Comparison of ENCODE assay signal across 9 cellular contexts in the genomic region with DNA sequence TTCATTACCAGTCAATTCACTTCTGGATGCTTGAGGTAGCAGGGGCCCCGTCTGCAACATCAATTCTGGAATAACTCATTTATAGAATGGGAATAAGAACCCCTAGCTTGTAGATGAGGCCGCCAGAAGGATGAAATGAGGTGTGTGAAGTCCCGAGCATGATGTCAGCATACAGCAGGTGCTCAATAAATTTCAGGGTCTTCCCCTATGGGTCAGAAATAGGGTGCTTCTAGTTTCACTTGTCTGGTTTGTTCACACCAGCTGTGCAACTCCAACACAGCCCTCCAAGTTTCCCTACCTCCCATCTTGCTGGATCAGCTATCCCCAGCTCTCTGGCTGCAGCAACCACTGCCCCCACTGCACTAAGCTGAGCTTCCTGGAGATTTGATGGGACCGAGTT. TPM values are rescaled to one million over a fixed set of nuclear protein-coding genes. Genes with fewer than 3 reads are reported as not detected.
A peak's percentile ranks its signal among the peaks of the same experiment; 100 is the strongest.
DNase-seq lines count a peak whose midpoint lies in the region; ATAC-seq and TF ChIP-seq lines count a peak whose summit lies in the region.
"Had no signal": no experiment of that assay in that cellular context is flagged by ENCODE, and none has a peak within 500 bp of the region (broad histone marks: within the 10 kb centered on the region; RNA-seq: fewer than 3 reads in every experiment).

No MANE protein-coding gene starts in this region.

- no peak for TF ChIP-seq POLR2A in gastrocnemius medialis (IDR thresholded peaks at IDR 0.05)
- no peak for TF ChIP-seq POLR2A in prostate gland (IDR thresholded peaks at IDR 0.05)
- no peak for TF ChIP-seq POLR2A in tibial nerve (IDR thresholded peaks at IDR 0.05)

- intact Hi-C loops in gastrocnemius medialis (cut with DNase I; ENCODE audit: low total_unique reads) = no loop called here
- intact Hi-C loops in prostate gland (cut with DNase I) = no loop called here

- H3K27ac ChIP-seq in gastrocnemius medialis (peak overlapping the region in 3 of 4 donors; percentile 18 to 69 (median 38)), prostate gland (no peak overlapping the region), tibial nerve (no peak overlapping the region)

- H3K4me1 ChIP-seq in gastrocnemius medialis = peaks cover 29 to 31% of the 10 kb centered on the region in 2 donors
- peaks cover 24% of the 10 kb centered on the region for H3K4me1 ChIP-seq in prostate gland (replicated peaks)
- peaks cover 0 to 36% (median 26%) of the 10 kb centered on the region in 4 donors for H3K4me1 ChIP-seq in tibial nerve

- H3K27me3 ChIP-seq in gastrocnemius medialis = no peaks in the 10 kb centered on the region
- no peaks in the 10 kb centered on the region for H3K27me3 ChIP-seq in prostate gland (replicated peaks; ENCODE audit: insufficient read depth)
- no peaks in the 10 kb centered on the region for H3K27me3 ChIP-seq in tibial nerve

- no peaks in the 10 kb centered on the region for H3K36me3 ChIP-seq in gastrocnemius medialis
- no peaks in the 10 kb centered on the region for H3K36me3 ChIP-seq in prostate gland
- no peaks in the 10 kb centered on the region for H3K36me3 ChIP-seq in tibial nerve

- ATAC-seq in GM18907 (IDR thresholded peaks at IDR 0.05; ENCODE audit: unreplicated experiment) (peak; percentile 60), GM21825 (IDR thresholded peaks at IDR 0.05; ENCODE audit: unreplicated experiment) (peak; percentile 36), HG03558 (IDR thresholded peaks at IDR 0.05; ENCODE audit: extremely low read depth, unreplicated experiment) (peak; percentile 38), gastrocnemius medialis (no peak)

- in situ Hi-C loops in gastrocnemius medialis (cut with MboI; ENCODE audit: low sequenced_read_pairs in 4 of 4) = loop anchor here in 1 of 4 donors (25.0 kb wide), 1 partner anchor 405 kb away; no protein-coding TSS in a partner anchor

- 52% methylated on average over 4 of the region's 4 CpGs for WGBS in prostate gland
- 64% methylated on average over 4 of the region's 4 CpGs for WGBS in tibial nerve, 2 donors

- TF ChIP-seq CTCF in gastrocnemius medialis (IDR thresholded peaks at IDR 0.05 in 4 of 5, conservative IDR thresholded peaks at IDR 0.05 in 1 of 5) (no peak), prostate gland (IDR thresholded peaks at IDR 0.05) (no peak), tibial nerve (IDR thresholded peaks at IDR 0.05) (no peak)

- TF ChIP-seq EP300 in tibial nerve (IDR thresholded peaks at IDR 0.05) = no peak

- H3K4me3 ChIP-seq in gastrocnemius medialis (no peak overlapping the region), prostate gland (no peak overlapping the region), tibial nerve (no peak overlapping the region)

- no peaks in the 10 kb centered on the region for H3K9me3 ChIP-seq in gastrocnemius medialis
- H3K9me3 ChIP-seq in prostate gland = no peaks in the 10 kb centered on the region
- no peaks in the 10 kb centered on the region for H3K9me3 ChIP-seq in tibial nerve

- DNase-seq in gastrocnemius medialis = no peak
- DNase-seq in prostate gland (ENCODE audit: low spot score) = no peak
- DNase-seq in hippocampal formation (lab: John Stamatoyannopoulos, UW) = no peak
- DNase-seq in globus pallidus (ENCODE audit: low spot score) = no peak
- no peak for DNase-seq in tibial nerve (ENCODE audit: low spot score in 2 of 2)
- DNase-seq: cortex of kidney had no signal

RNA-seq across cellular contexts. Expression of a gene that starts 13.5 kb away (rescaled TPM):
- total RNA-seq in gastrocnemius medialis (under 1 TPM; 0.19 to 0.89 (median 0.62) TPM), prostate gland (10 to 100 TPM in 1 of 2 donors, 1 to 10 TPM in 1; 9.8 to 15.3 TPM), tibial nerve (10 to 100 TPM in 1 of 4 donors, 1 to 10 TPM in 3; 2.7 to 10.7 (median 6.0) TPM)

Comparison
In these comparisons a context has a peak if more than half of its experiments do, and no peak if none do; other contexts are left out.
1. ATAC-seq: peak in GM18907 (single experiment), GM21825 (single experiment) and HG03558 (single experiment); none in gastrocnemius medialis (0 of 2).
2. H3K27ac ChIP-seq: peak in gastrocnemius medialis (3 of 4); none in prostate gland (0 of 2) and tibial nerve (0 of 4).